ENCODE assay signal across 32 cellular contexts in genomic region chr14:95355422-95355821, GRCh38.
"Had no signal": no experiment of that assay in that cellular context is flagged by ENCODE, and none has a peak within 500 bp of the region (broad histone marks: within the 10 kb centered on the region; RNA-seq: fewer than 3 reads in every experiment).

No MANE protein-coding gene starts in this region.

- H3K4me1 Mint-ChIP-seq: activated T-helper 17 cell treated with anti-CD3 and anti-CD28 coated beads, Interleukin-2, amount 50 U/mL, for 72 hours; immature natural killer cell; T-cell had no signal

- H3K36me3 Mint-ChIP-seq: immature natural killer cell, naive B cell, T-cell had no signal

- FAIRE-seq: astrocyte, colon, kidney, urothelium cell line had no signal

- H3K4me2 ChIP-seq: smooth muscle cell had no signal

- H3K4me1 ChIP-seq: foreskin keratinocyte had no signal

- H3K27me3 ChIP-seq: foreskin keratinocyte, tibial nerve had no signal

- H3K27ac ChIP-seq: esophagus muscularis mucosa, foreskin keratinocyte, heart left ventricle, neutrophil, stomach, tibial nerve had no signal

- H3K27ac Mint-ChIP-seq: activated B cell treated with CpG ODN at 0.5 μM for 24 hours; activated CD8-positive, alpha-beta T cell treated with anti-CD3 and anti-CD28 coated beads for 36 hours; activated T-helper 17 cell treated with anti-CD3 and anti-CD28 coated beads, Interleukin-2, amount 50 U/mL, for 72 hours; immature natural killer cell; naive B cell; nephron progenitor cell; progenitor cell of endocrine pancreas; stimulated activated naive B cell treated with anti-CD40 and anti-IgM and Interleukin-4, amounts not matched to agents 10 μg/mL and 1 μg/mL and 100 μg/mL, for 72 hours; T-cell had no signal

- H3K4me3 ChIP-seq: esophagus muscularis mucosa, heart left ventricle, lung, smooth muscle cell, stomach, tibial nerve had no signal

- H3K36me3 ChIP-seq: esophagus muscularis mucosa, heart left ventricle, neutrophil, stomach, tibial nerve had no signal

- H3K4me3 Mint-ChIP-seq: activated B cell treated with CpG ODN at 0.5 μM for 24 hours; activated CD8-positive, alpha-beta T cell treated with anti-CD3 and anti-CD28 coated beads for 36 hours; activated T-cell treated with anti-CD3 and anti-CD28 coated beads, Interleukin-2, amount 50 U/mL, for 4 hours; activated T-helper 17 cell treated with anti-CD3 and anti-CD28 coated beads, Interleukin-2, amount 50 U/mL, for 72 hours; immature natural killer cell; naive B cell; nephron progenitor cell; stimulated activated naive B cell treated with anti-CD40 and anti-IgM and Interleukin-4, amounts not matched to agents 10 μg/mL and 1 μg/mL and 100 μg/mL, for 72 hours; T-cell had no signal

- ATAC-seq: activated CD8-positive, alpha-beta T cell treated with anti-CD3 and anti-CD28 coated beads for 36 hours; activated T-cell treated with anti-CD3 and anti-CD28 coated beads, Interleukin-2, amount 50 U/mL, for 4 hours; activated T-helper 17 cell treated with anti-CD3 and anti-CD28 coated beads, Interleukin-2, amount 50 U/mL, for 72 hours; foreskin keratinocyte; stimulated activated naive B cell treated with anti-CD40 and anti-IgM and Interleukin-4, amounts not matched to agents 10 μg/mL and 1 μg/mL and 100 μg/mL, for 72 hours; T-cell had no signal

- H3K9me3 Mint-ChIP-seq: activated B cell treated with CpG ODN at 0.5 μM for 24 hours; activated T-helper 17 cell treated with anti-CD3 and anti-CD28 coated beads, Interleukin-2, amount 50 U/mL, for 72 hours had no signal

- H3K9me3 ChIP-seq: neutrophil had no signal

- DNase-seq: activated B cell treated with CpG ODN at 0.5 μM for 24 hours; activated CD4-positive, alpha-beta T cell treated with anti-CD3 and anti-CD28 coated beads, Interleukin-2, amount 50 U/mL, for 1 hour; activated CD8-positive, alpha-beta T cell treated with anti-CD3 and anti-CD28 coated beads for 36 hours; activated gamma-delta T cell treated with Interleukin-2 at 50 U/mL for 16 hours; activated naive CD4-positive, alpha-beta T cell treated with anti-CD3 and anti-CD28 coated beads, Interleukin-2, amount 50 U/mL, for 16 hours; activated T-cell treated with anti-CD3 and anti-CD28 coated beads, Interleukin-2, amount 50 U/mL, for 4 hours; amniotic stem cell; dermis blood vessel endothelial cell; effector CD4-positive, alpha-beta T cell; foreskin keratinocyte; heart left ventricle; hypothalamus; immature natural killer cell; kidney; naive B cell; nephron progenitor cell; stimulated activated CD4-positive, alpha-beta T cell treated with anti-CD3 and anti-CD28 coated beads, Interleukin-1b, Interleukin-23, amount 100 ng/mL, for 48 hours; stimulated activated CD4-positive, alpha-beta T cell treated with anti-CD3 and anti-CD28 coated beads, Interleukin-4, amount 100 ng/mL, for 4 hours; stimulated activated CD8-positive, alpha-beta memory T cell treated with anti-CD3 and anti-CD28 coated beads, Interleukin-4, amount 100 ng/mL, for 48 hours; stimulated activated naive B cell treated with anti-CD40 and anti-IgM and Interleukin-4, amounts not matched to agents 10 μg/mL and 1 μg/mL and 100 μg/mL, for 72 hours; stomach; T-cell had no signal
